ENCODE assay signal across 34 cellular contexts in genomic region chr10:58382489-58382995, GRCh38.
"Had no signal": no experiment of that assay in that cellular context is flagged by ENCODE, and none has a peak within 500 bp of the region (broad histone marks: within the 10 kb centered on the region; RNA-seq: fewer than 3 reads in every experiment).

No MANE protein-coding gene starts in this region.

- H3K27me3 ChIP-seq: adrenal gland, body of pancreas had no signal

- DNase-seq: activated CD4-positive, alpha-beta memory T cell treated with anti-CD3 and anti-CD28 coated beads for 36 hours; activated CD4-positive, alpha-beta T cell treated with anti-CD3 and anti-CD28 coated beads for 36 hours; activated CD4-positive, alpha-beta T cell treated with anti-CD3 and anti-CD28 coated beads, Interleukin-2, amount 10 ng/mL, durations not matched to agents 24 days and 14 days; activated CD4-positive, CD25-positive, alpha-beta regulatory T cell; activated CD4-positive, CD25-positive, alpha-beta regulatory T cell treated with anti-CD3 and anti-CD28 coated beads, Interleukin-2, amount 50 U/mL, for 72 hours; activated CD8-positive, alpha-beta memory T cell treated with anti-CD3 and anti-CD28 coated beads, Interleukin-2, amount 50 U/mL, for 48 hours; activated effector memory CD4-positive, alpha-beta T cell treated with Interleukin-2 at 50 U/mL for 16 hours; activated naive CD4-positive, alpha-beta T cell treated with anti-CD3 and anti-CD28 coated beads for 36 hours; activated naive CD8-positive, alpha-beta T cell treated with anti-CD3 and anti-CD28 coated beads for 36 hours; activated naive CD8-positive, alpha-beta T cell treated with anti-CD3 and anti-CD28 coated beads, Interleukin-2, amount 50 U/mL, for 24 hours; activated T-cell treated with anti-CD3 and anti-CD28 coated beads, Interleukin-2, amount 50 U/mL, for 4 hours; adrenal gland; amygdala; aorta; body of pancreas; caudate nucleus; cortex of kidney; dermis blood vessel endothelial cell; effector CD8-positive, alpha-beta T cell; foreskin fibroblast; head of caudate nucleus; T-cell; T1000; WERI-Rb-1 had no signal

- FAIRE-seq: colon, endometrium, endothelial cell of umbilical vein, frontal cortex had no signal

- H3K4me3 ChIP-seq: adrenal gland, body of pancreas had no signal

- ATAC-seq: activated CD4-positive, alpha-beta T cell treated with anti-CD3 and anti-CD28 coated beads for 36 hours; activated naive CD8-positive, alpha-beta T cell treated with anti-CD3 and anti-CD28 coated beads, Interleukin-2, amount 50 U/mL, for 24 hours; activated T-cell treated with anti-CD3 and anti-CD28 coated beads, Interleukin-2, amount 50 U/mL, for 4 hours; activated T-helper 17 cell treated with anti-CD3 and anti-CD28 coated beads, Interleukin-2, amount 50 U/mL, for 72 hours; body of pancreas; esophagus mucosa; T-cell had no signal

- H3K4me3 Mint-ChIP-seq: activated CD4-positive, alpha-beta memory T cell treated with anti-CD3 and anti-CD28 coated beads for 36 hours; activated CD4-positive, alpha-beta T cell treated with anti-CD3 and anti-CD28 coated beads for 36 hours; activated CD4-positive, alpha-beta T cell treated with anti-CD3 and anti-CD28 coated beads, Interleukin-2, amount 10 ng/mL, durations not matched to agents 24 days and 14 days; activated naive CD4-positive, alpha-beta T cell treated with anti-CD3 and anti-CD28 coated beads for 36 hours; activated naive CD4-positive, alpha-beta T cell treated with anti-CD3 and anti-CD28 coated beads, Interleukin-2, amount 50 U/mL, for 24 hours; activated naive CD8-positive, alpha-beta T cell treated with anti-CD3 and anti-CD28 coated beads for 36 hours; activated naive CD8-positive, alpha-beta T cell treated with anti-CD3 and anti-CD28 coated beads, Interleukin-2, amount 50 U/mL, for 24 hours; activated T-cell treated with anti-CD3 and anti-CD28 coated beads, Interleukin-2, amount 50 U/mL, for 4 hours; T-helper 1 cell treated with Interleukin-12 subunit alpha and Interleukin-12 subunit beta and Interleukin-4 antibody, amounts not matched to agents 30 μg/mL and 1 μg/mL, for 36 hours; T-helper 2 cell treated with Interferon-gamma antibody and Interleukin-4, amounts not matched to agents 5 μg/mL and 100 μg/mL, for 36 hours had no signal

- H3K27ac Mint-ChIP-seq: activated CD4-positive, alpha-beta memory T cell treated with anti-CD3 and anti-CD28 coated beads for 36 hours; activated CD4-positive, alpha-beta T cell treated with anti-CD3 and anti-CD28 coated beads for 36 hours; activated CD4-positive, alpha-beta T cell treated with anti-CD3 and anti-CD28 coated beads, Interleukin-2, amount 10 ng/mL, durations not matched to agents 24 days and 14 days; activated naive CD4-positive, alpha-beta T cell treated with anti-CD3 and anti-CD28 coated beads for 36 hours; activated naive CD4-positive, alpha-beta T cell treated with anti-CD3 and anti-CD28 coated beads, Interleukin-2, amount 50 U/mL, for 24 hours; activated naive CD8-positive, alpha-beta T cell treated with anti-CD3 and anti-CD28 coated beads for 36 hours; activated naive CD8-positive, alpha-beta T cell treated with anti-CD3 and anti-CD28 coated beads, Interleukin-2, amount 50 U/mL, for 24 hours; activated T-helper 17 cell treated with anti-CD3 and anti-CD28 coated beads, Interleukin-2, amount 50 U/mL, for 72 hours; T-cell; T-helper 1 cell treated with Interleukin-12 subunit alpha and Interleukin-12 subunit beta and Interleukin-4 antibody, amounts not matched to agents 30 μg/mL and 1 μg/mL, for 36 hours; T-helper 2 cell treated with Interferon-gamma antibody and Interleukin-4, amounts not matched to agents 5 μg/mL and 100 μg/mL, for 36 hours had no signal

- H3K27ac ChIP-seq: adrenal gland, body of pancreas, epithelial cell of prostate, WERI-Rb-1 had no signal

- H3K9me3 ChIP-seq: adrenal gland, body of pancreas had no signal

- H3K9me3 Mint-ChIP-seq: activated CD4-positive, alpha-beta memory T cell treated with anti-CD3 and anti-CD28 coated beads for 36 hours; activated CD4-positive, alpha-beta T cell treated with anti-CD3 and anti-CD28 coated beads, Interleukin-2, amount 10 ng/mL, durations not matched to agents 24 days and 14 days; activated naive CD4-positive, alpha-beta T cell treated with anti-CD3 and anti-CD28 coated beads for 36 hours; activated naive CD4-positive, alpha-beta T cell treated with anti-CD3 and anti-CD28 coated beads, Interleukin-2, amount 50 U/mL, for 24 hours; activated naive CD8-positive, alpha-beta T cell treated with anti-CD3 and anti-CD28 coated beads for 36 hours; activated naive CD8-positive, alpha-beta T cell treated with anti-CD3 and anti-CD28 coated beads, Interleukin-2, amount 50 U/mL, for 24 hours; activated T-cell treated with anti-CD3 and anti-CD28 coated beads, Interleukin-2, amount 50 U/mL, for 4 hours; activated T-helper 17 cell treated with anti-CD3 and anti-CD28 coated beads, Interleukin-2, amount 50 U/mL, for 72 hours; T-cell; T-helper 1 cell treated with Interleukin-12 subunit alpha and Interleukin-12 subunit beta and Interleukin-4 antibody, amounts not matched to agents 30 μg/mL and 1 μg/mL, for 36 hours; T-helper 2 cell treated with Interferon-gamma antibody and Interleukin-4, amounts not matched to agents 5 μg/mL and 100 μg/mL, for 36 hours had no signal

- H3K27me3 Mint-ChIP-seq: activated CD4-positive, alpha-beta memory T cell treated with anti-CD3 and anti-CD28 coated beads for 36 hours; activated CD4-positive, alpha-beta T cell treated with anti-CD3 and anti-CD28 coated beads for 36 hours; activated naive CD4-positive, alpha-beta T cell treated with anti-CD3 and anti-CD28 coated beads, Interleukin-2, amount 50 U/mL, for 24 hours; activated naive CD8-positive, alpha-beta T cell treated with anti-CD3 and anti-CD28 coated beads for 36 hours; activated naive CD8-positive, alpha-beta T cell treated with anti-CD3 and anti-CD28 coated beads, Interleukin-2, amount 50 U/mL, for 24 hours; activated T-helper 17 cell treated with anti-CD3 and anti-CD28 coated beads, Interleukin-2, amount 50 U/mL, for 72 hours; T-cell had no signal
